In genomic region chr6:96947055-96947454, GRCh38 we compare ENCODE assay signal across 12 cellular contexts. TPM values are rescaled to one million over a fixed set of nuclear protein-coding genes. Genes with fewer than 3 reads are reported as not detected.
DNase-seq lines count a peak whose midpoint lies in the region; ATAC-seq and TF ChIP-seq lines count a peak whose summit lies in the region.
"Had no signal": no experiment of that assay in that cellular context is flagged by ENCODE, and none has a peak within 500 bp of the region (broad histone marks: within the 10 kb centered on the region; RNA-seq: fewer than 3 reads in every experiment).

No MANE protein-coding gene starts in this region.

- no peak overlapping the region for H3K27ac ChIP-seq in psoas muscle

- ATAC-seq in GM18505 (IDR thresholded peaks at IDR 0.05; ENCODE audit: unreplicated experiment) = peak; percentile 81
- ATAC-seq in HG03060 (IDR thresholded peaks at IDR 0.05; ENCODE audit: low read depth, unreplicated experiment) = peak; percentile 91
- ATAC-seq in psoas muscle = no peak

- TF ChIP-seq POLR2A in GM18505 (IDR thresholded peaks at IDR 0.05; ENCODE audit: borderline replicate concordance, extremely low read depth, insufficient read depth, insufficient read length) = no peak

- H3K36me3 ChIP-seq in psoas muscle (ENCODE audit: insufficient read depth in 1 of 2, low read depth in 1 of 2) = no peaks in the 10 kb centered on the region

- peak; percentile 21 for DNase-seq in GM20000 (ENCODE audit: low spot score)
- no peak for DNase-seq in cerebellar cortex (ENCODE audit: low spot score)
- DNase-seq in psoas muscle = no peak
- DNase-seq in SW480 (ENCODE audit: low spot score) = no peak
- no peak for DNase-seq in NCI-H524 (lab: John Stamatoyannopoulos, UW)
- DNase-seq: dermis blood vessel endothelial cell, NCI-H1930 had no signal

- no peak overlapping the region for H3K4me3 ChIP-seq in psoas muscle

- H3K4me1 ChIP-seq in psoas muscle = no peaks in the 10 kb centered on the region

- H3K27ac Mint-ChIP-seq in activated naive CD8-positive, alpha-beta T cell = peak overlapping the region; percentile 8
- H3K27ac Mint-ChIP-seq: activated T-helper 1 cell treated with anti-CD3 and anti-CD28 coated beads, Interleukin-12 subunit alpha, Interleukin-12 subunit beta, Interleukin-2, Interleukin-4 antibody, amounts not matched to agents 30 ng/mL and 10 ng/mL and 1 ng/mL, durations not matched to agents 14 hours and 24 hours and 36 hours had no signal

- 85 to 88% (median 86%) methylated on average over 3 of the region's 3 CpGs for WGBS in psoas muscle, 3 donors

- TF ChIP-seq CTCF in GM20000 (IDR thresholded peaks at IDR 0.05; ENCODE audit: extremely low read depth, missing control alignments) (no peak), psoas muscle (IDR thresholded peaks at IDR 0.05) (no peak)

- H3K4me1 Mint-ChIP-seq in activated naive CD8-positive, alpha-beta T cell (ENCODE audit: low read depth) = peaks cover 6% of the 10 kb centered on the region

- no peaks in the 10 kb centered on the region for H3K9me3 ChIP-seq in psoas muscle

- no peak overlapping the region for H3K4me3 Mint-ChIP-seq in activated naive CD8-positive, alpha-beta T cell
- H3K4me3 Mint-ChIP-seq: activated T-helper 1 cell treated with anti-CD3 and anti-CD28 coated beads, Interleukin-12 subunit alpha, Interleukin-12 subunit beta, Interleukin-2, Interleukin-4 antibody, amounts not matched to agents 30 ng/mL and 10 ng/mL and 1 ng/mL, durations not matched to agents 14 hours and 24 hours and 36 hours had no signal

- H3K9me3 Mint-ChIP-seq in activated naive CD8-positive, alpha-beta T cell (ENCODE audit: low read depth) = peaks cover 4% of the 10 kb centered on the region

- H3K27me3 Mint-ChIP-seq in activated naive CD8-positive, alpha-beta T cell = no peaks in the 10 kb centered on the region

- peaks cover 5% of the 10 kb centered on the region for H3K36me3 Mint-ChIP-seq in activated naive CD8-positive, alpha-beta T cell

- intact Hi-C loops in psoas muscle (cut with DNase I) = no loop called here

- peaks cover 0 to under 1% (median 0%) of the 10 kb centered on the region in 3 donors for H3K27me3 ChIP-seq in psoas muscle (ENCODE audit: insufficient read depth in 3 of 3, low read length in 2 of 3)

RNA-seq across cellular contexts. Expression of gene KLHL32, which starts 22.5 kb away (rescaled TPM):
- under 1 TPM; 0.29 to 0.97 (median 0.37) TPM for total RNA-seq in psoas muscle
- polyA plus RNA-seq in psoas muscle = under 1 TPM; 0.03 to 0.25 (median 0.25) TPM
- total RNA-seq: dermis blood vessel endothelial cell, osteoblast had no signal

RNA-seq across cellular contexts. Expression of gene NDUFAF4, which starts 49.4 kb away (rescaled TPM):
- total RNA-seq in psoas muscle = 100 to 1,000 TPM in 1 of 4 donors, 10 to 100 TPM in 3; 61.3 to 113 (median 79.7) TPM
- 100 to 1,000 TPM in 1 of 3 donors, 10 to 100 TPM in 2; 67.9 to 130 (median 75.7) TPM for polyA plus RNA-seq in psoas muscle

Comparison
In these comparisons a context has a peak if more than half of its experiments do, and no peak if none do; other contexts are left out.
1. ATAC-seq: peak in GM18505 (single experiment) and HG03060 (single experiment); none in psoas muscle (0 of 4).